ENCODE assay signal across 28 cellular contexts in the genomic region with DNA sequence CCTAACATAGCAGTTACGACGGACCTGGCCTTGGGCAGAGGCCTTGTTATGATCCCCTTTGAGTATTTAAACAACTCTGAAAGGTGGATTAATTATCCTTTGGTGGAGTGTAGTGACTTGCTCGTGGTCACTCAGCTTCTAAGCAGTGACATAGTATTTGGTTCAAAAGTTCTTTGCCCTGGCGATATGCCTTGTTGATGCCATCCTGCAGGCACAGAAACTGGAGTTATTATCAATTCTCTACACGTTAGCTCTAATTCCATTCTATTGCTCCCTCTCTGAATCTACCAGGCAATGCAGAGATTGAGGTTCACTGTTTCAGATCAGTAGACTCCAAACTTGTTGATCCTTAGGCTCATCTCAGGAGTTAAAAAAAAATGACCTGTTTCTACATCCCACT. TPM values are rescaled to one million over a fixed set of nuclear protein-coding genes. Genes with fewer than 3 reads are reported as not detected.
"Had no signal": no experiment of that assay in that cellular context is flagged by ENCODE, and none has a peak within 500 bp of the region (broad histone marks: within the 10 kb centered on the region; RNA-seq: fewer than 3 reads in every experiment).

No MANE protein-coding gene starts in this region.

- DNase-seq: activated CD4-positive, alpha-beta T cell treated with anti-CD3 and anti-CD28 coated beads, Interleukin-2, amount 50 U/mL, for 1 hour; activated CD4-positive, CD25-positive, alpha-beta regulatory T cell treated with anti-CD3 and anti-CD28 coated beads, Interleukin-2, amount 50 U/mL, for 72 hours; activated gamma-delta T cell treated with Interleukin-2 at 50 U/mL for 16 hours; activated T-cell treated with anti-CD3 and anti-CD28 coated beads, Interleukin-2, amount 50 U/mL, for 1 hour; cerebellar nuclear complex; cortex of kidney; effector CD4-positive, alpha-beta T cell; erythroblast; foreskin keratinocyte; kidney; naive thymus-derived CD8-positive, alpha-beta T cell; ovary; psoas muscle; stimulated activated CD4-positive, alpha-beta T cell treated with anti-CD3 and anti-CD28 coated beads, Interleukin-12 subunit alpha, Interleukin-12 subunit beta, amount 100 ng/mL, for 4 hours; stimulated activated CD4-positive, alpha-beta T cell treated with anti-CD3 and anti-CD28 coated beads, Interleukin-1b, Interleukin-23, amount 100 ng/mL, for 48 hours; stimulated activated naive CD8-positive, alpha-beta T cell treated with anti-CD3 and anti-CD28 coated beads, Interleukin-15, amount 100 ng/mL, for 72 hours; T-cell; testis; upper lobe of left lung had no signal

- H3K4me1 ChIP-seq: ascending aorta, breast epithelium, foreskin keratinocyte, psoas muscle, right atrium auricular region, testis had no signal

- FAIRE-seq: endometrium, kidney had no signal

- H3K36me3 Mint-ChIP-seq: activated naive CD4-positive, alpha-beta T cell treated with anti-CD3 and anti-CD28 coated beads, Interleukin-2, amount 50 U/mL, for 24 hours; mesothelial cell of epicardium; T-cell had no signal

- H3K27me3 ChIP-seq: ascending aorta, breast epithelium, foreskin keratinocyte, ovary, right atrium auricular region, testis, upper lobe of left lung had no signal

- H3K27ac Mint-ChIP-seq: activated naive CD4-positive, alpha-beta T cell treated with anti-CD3 and anti-CD28 coated beads, Interleukin-2, amount 50 U/mL, for 24 hours; mesothelial cell of epicardium; naive thymus-derived CD8-positive, alpha-beta T cell; stimulated activated naive CD8-positive, alpha-beta T cell treated with anti-CD3 and anti-CD28 coated beads, Interleukin-15, amount 100 ng/mL, for 72 hours; T-cell; T-helper 2 cell treated with Interferon-gamma antibody and Interleukin-4, amounts not matched to agents 5 μg/mL and 100 μg/mL, for 36 hours had no signal

- H3K36me3 ChIP-seq: ascending aorta, breast epithelium, ovary, right atrium auricular region, upper lobe of left lung had no signal

- H3K9me3 ChIP-seq: ascending aorta, breast epithelium, ovary, psoas muscle, right atrium auricular region, testis, upper lobe of left lung had no signal

- H3K4me1 Mint-ChIP-seq: activated naive CD4-positive, alpha-beta T cell treated with anti-CD3 and anti-CD28 coated beads, Interleukin-2, amount 50 U/mL, for 24 hours; naive thymus-derived CD8-positive, alpha-beta T cell; stimulated activated naive CD8-positive, alpha-beta T cell treated with anti-CD3 and anti-CD28 coated beads, Interleukin-15, amount 100 ng/mL, for 72 hours; T-cell had no signal

- H3K4me3 ChIP-seq: ascending aorta, breast epithelium, ovary, psoas muscle, right atrium auricular region, testis, upper lobe of left lung had no signal

- H3K4me3 Mint-ChIP-seq: activated naive CD4-positive, alpha-beta T cell treated with anti-CD3 and anti-CD28 coated beads, Interleukin-2, amount 50 U/mL, for 24 hours; mesothelial cell of epicardium; naive thymus-derived CD8-positive, alpha-beta T cell; stimulated activated naive CD8-positive, alpha-beta T cell treated with anti-CD3 and anti-CD28 coated beads, Interleukin-15, amount 100 ng/mL, for 72 hours; T-cell; T-helper 2 cell treated with Interferon-gamma antibody and Interleukin-4, amounts not matched to agents 5 μg/mL and 100 μg/mL, for 36 hours had no signal

- H3K27ac ChIP-seq: ascending aorta, breast epithelium, foreskin keratinocyte, ovary, psoas muscle, testis, upper lobe of left lung, VCaP had no signal

- H3K9me3 Mint-ChIP-seq: activated naive CD4-positive, alpha-beta T cell treated with anti-CD3 and anti-CD28 coated beads, Interleukin-2, amount 50 U/mL, for 24 hours; stimulated activated naive CD8-positive, alpha-beta T cell treated with anti-CD3 and anti-CD28 coated beads, Interleukin-15, amount 100 ng/mL, for 72 hours had no signal

- ATAC-seq: foreskin keratinocyte; left lobe of liver; naive thymus-derived CD8-positive, alpha-beta T cell; psoas muscle; stimulated activated naive CD8-positive, alpha-beta T cell treated with anti-CD3 and anti-CD28 coated beads, Interleukin-15, amount 100 ng/mL, for 72 hours; T-cell had no signal

RNA-seq across cellular contexts. Expression of a gene that starts 32.5 kb away (rescaled TPM):
- total RNA-seq: foreskin keratinocyte had no signal
- polyA plus RNA-seq: foreskin keratinocyte had no signal
